In the genomic region with DNA sequence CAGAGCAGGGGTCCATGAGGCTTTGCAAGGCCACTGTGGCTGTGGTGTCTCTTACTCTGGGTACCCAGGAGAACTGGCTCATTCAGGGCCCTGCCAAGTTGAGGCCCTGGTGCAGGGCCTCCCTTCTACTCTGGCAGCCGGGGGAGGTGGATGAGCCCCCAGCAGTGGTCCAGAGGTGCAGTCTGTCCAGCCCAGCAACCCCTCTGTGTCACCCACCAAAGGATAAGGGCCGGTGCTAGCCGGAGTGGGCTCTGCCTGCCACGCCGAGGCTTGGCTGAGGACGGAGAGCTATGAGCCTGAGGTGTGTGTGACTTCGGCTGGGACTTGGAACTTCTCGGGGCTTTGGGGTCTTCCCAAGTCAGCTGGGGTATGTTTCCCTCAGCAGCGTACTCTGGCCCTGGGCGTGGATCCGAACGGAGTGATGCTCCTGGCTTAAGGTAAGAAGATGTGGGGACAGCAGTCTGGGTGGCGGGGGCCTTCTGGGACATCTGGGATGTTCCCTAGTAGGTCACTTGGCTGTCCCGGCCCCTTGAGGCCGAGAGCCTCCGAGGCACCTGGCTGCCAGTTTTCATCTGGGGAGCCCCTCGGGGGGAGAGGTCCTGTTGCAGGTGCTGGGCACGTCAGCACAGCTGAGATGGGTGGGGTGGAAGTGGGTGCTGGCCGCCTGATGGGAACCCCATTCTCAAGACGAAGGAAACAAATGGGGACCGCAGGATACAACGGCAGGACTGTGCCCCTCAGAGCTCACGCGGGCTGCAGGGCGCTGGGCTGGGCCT, we compare ENCODE assay signal across 14 cellular contexts. TPM values are rescaled to one million over a fixed set of nuclear protein-coding genes. Genes with fewer than 3 reads are reported as not detected.
DNase-seq lines count a peak whose midpoint lies in the region; ATAC-seq and TF ChIP-seq lines count a peak whose summit lies in the region.
"Had no signal": no experiment of that assay in that cellular context is flagged by ENCODE, and none has a peak within 500 bp of the region (broad histone marks: within the 10 kb centered on the region; RNA-seq: fewer than 3 reads in every experiment).

No MANE protein-coding gene starts in this region.

- no peak overlapping the region for H2AFZ ChIP-seq in Karpas-422 (ENCODE audit: low read length)

- peaks cover 97% of the 10 kb centered on the region for H3K36me3 Mint-ChIP-seq in activated T-cell treated with anti-CD3 and anti-CD28 coated beads, Interleukin-2, amount 50 U/mL, for 24 hours (ENCODE audit: low read depth)
- peaks cover 34% of the 10 kb centered on the region for H3K36me3 Mint-ChIP-seq in activated T-cell treated with anti-CD3 and anti-CD28 coated beads, Interleukin-2, amount 50 U/mL, for 4 hours (ENCODE audit: insufficient read depth)
- H3K36me3 Mint-ChIP-seq in IgD-negative memory B cell, result no peaks in the 10 kb centered on the region

- H3K27me3 ChIP-seq in esophagus squamous epithelium, result peaks cover 0 to 74% (median 0%) of the 10 kb centered on the region in 4 donors
- H3K27me3 ChIP-seq in Karpas-422 (ENCODE audit: low read length), result no peaks in the 10 kb centered on the region

- H3K27me3 Mint-ChIP-seq in activated T-cell treated with anti-CD3 and anti-CD28 coated beads, Interleukin-2, amount 50 U/mL, for 24 hours, result no peaks in the 10 kb centered on the region
- H3K27me3 Mint-ChIP-seq in activated T-cell treated with anti-CD3 and anti-CD28 coated beads, Interleukin-2, amount 50 U/mL, for 4 hours (ENCODE audit: low read depth), result no peaks in the 10 kb centered on the region
- H3K27me3 Mint-ChIP-seq in IgD-negative memory B cell, result no peaks in the 10 kb centered on the region

- H3K79me2 ChIP-seq in Karpas-422 (ENCODE audit: low read length), result no peaks in the 10 kb centered on the region

- H3K36me3 ChIP-seq in esophagus squamous epithelium (peaks cover 0 to 3% (median 0%) of the 10 kb centered on the region in 3 donors), Karpas-422 (ENCODE audit: insufficient read depth, low read length) (peaks cover 9% of the 10 kb centered on the region; the same call in 1 of the 2 replicates)

- peak overlapping the region; percentile 86 for H3K27ac Mint-ChIP-seq in activated T-cell treated with anti-CD3 and anti-CD28 coated beads, Interleukin-2, amount 50 U/mL, for 24 hours
- H3K27ac Mint-ChIP-seq in IgD-negative memory B cell, result peak overlapping the region; percentile 25 to 78 (median 46)

- no peak overlapping the region for H3K9ac ChIP-seq in Karpas-422 (ENCODE audit: low read length)

- H4K20me1 ChIP-seq in Karpas-422 (ENCODE audit: insufficient read depth, low read depth, low read length), result peaks cover 44% of the 10 kb centered on the region; the same call in 1 of the 2 replicates

- no peak overlapping the region for H3K4me3 ChIP-seq in coronary artery
- no peak overlapping the region for H3K4me3 ChIP-seq in esophagus squamous epithelium
- H3K4me3 ChIP-seq in Karpas-422 (ENCODE audit: low read length), result no peak overlapping the region

- TF ChIP-seq CTCF in coronary artery (IDR thresholded peaks at IDR 0.05), result no peak
- no peak for TF ChIP-seq CTCF in esophagus squamous epithelium (IDR thresholded peaks at IDR 0.05)

- H3K9me3 ChIP-seq in esophagus squamous epithelium (no peaks in the 10 kb centered on the region), Karpas-422 (ENCODE audit: low read length) (no peaks in the 10 kb centered on the region)

- H3K4me1 ChIP-seq in esophagus squamous epithelium (no peaks in the 10 kb centered on the region), Karpas-422 (ENCODE audit: low read length) (no peaks in the 10 kb centered on the region)

- DNase-seq in activated T-cell treated with anti-CD3 and anti-CD28 coated beads, Interleukin-2, amount 50 U/mL, for 24 hours, result peak; percentile 32
- DNase-seq in activated T-cell treated with anti-CD3 and anti-CD28 coated beads, Interleukin-2, amount 50 U/mL, for 4 hours, result no peak
- DNase-seq in coronary artery (ENCODE audit: low spot score) (peak; percentile 61), esophagus squamous epithelium (lab: John Stamatoyannopoulos, UW) (no peak), foreskin melanocyte (no peak), Karpas-422 (no peak)
- DNase-seq in stimulated activated CD8-positive, alpha-beta memory T cell treated with anti-CD3 and anti-CD28 coated beads, Interleukin-4, amount 100 ng/mL, for 48 hours, result peak; percentile 27
- DNase-seq: Calu3, NCI-H82, RPMI8226, T-helper 1 cell had no signal

- H3K4me1 Mint-ChIP-seq in activated T-cell treated with anti-CD3 and anti-CD28 coated beads, Interleukin-2, amount 50 U/mL, for 24 hours (ENCODE audit: low read depth), result peaks cover 40% of the 10 kb centered on the region
- peaks cover 32% of the 10 kb centered on the region for H3K4me1 Mint-ChIP-seq in activated T-cell treated with anti-CD3 and anti-CD28 coated beads, Interleukin-2, amount 50 U/mL, for 4 hours (ENCODE audit: low read depth)
- H3K4me1 Mint-ChIP-seq in IgD-negative memory B cell, result peaks cover 14 to 21% (median 15%) of the 10 kb centered on the region in 3 donors

- no peak overlapping the region for H3K4me2 ChIP-seq in Karpas-422 (ENCODE audit: low read depth, low read length, poor library complexity, severe bottlenecking)

- ATAC-seq in activated T-cell treated with anti-CD3 and anti-CD28 coated beads, Interleukin-2, amount 50 U/mL, for 4 hours, result no peak
- ATAC-seq: HCT116 had no signal

- H3K9me3 Mint-ChIP-seq in activated T-cell treated with anti-CD3 and anti-CD28 coated beads, Interleukin-2, amount 50 U/mL, for 24 hours, result no peaks in the 10 kb centered on the region
- no peaks in the 10 kb centered on the region for H3K9me3 Mint-ChIP-seq in activated T-cell treated with anti-CD3 and anti-CD28 coated beads, Interleukin-2, amount 50 U/mL, for 4 hours
- H3K9me3 Mint-ChIP-seq in IgD-negative memory B cell, result no peaks in the 10 kb centered on the region

- no peak overlapping the region for H3K27ac ChIP-seq in coronary artery
- no peak overlapping the region for H3K27ac ChIP-seq in esophagus squamous epithelium
- no peak overlapping the region for H3K27ac ChIP-seq in Karpas-422 (ENCODE audit: low read length)
- H3K27ac ChIP-seq: HL-60 had no signal

- no peak for TF ChIP-seq POLR2A in esophagus squamous epithelium (IDR thresholded peaks at IDR 0.05)

- H3K4me3 Mint-ChIP-seq in activated T-cell treated with anti-CD3 and anti-CD28 coated beads, Interleukin-2, amount 50 U/mL, for 24 hours, result no peak overlapping the region
- H3K4me3 Mint-ChIP-seq in activated T-cell treated with anti-CD3 and anti-CD28 coated beads, Interleukin-2, amount 50 U/mL, for 4 hours, result no peak overlapping the region
- H3K4me3 Mint-ChIP-seq in IgD-negative memory B cell, result peak overlapping the region in 1 of 4 donors; percentile 17

- no peaks in the 10 kb centered on the region for H3K9me2 ChIP-seq in Karpas-422 (replicated peaks; ENCODE audit: insufficient read depth, low read length)

- WGBS in esophagus squamous epithelium, 2 donors, result 66 to 85% methylated on average over 8 to 13 of the region's 25 CpGs

- intact Hi-C loops in esophagus squamous epithelium (cut with DNase I), result no loop called here

RNA-seq across cellular contexts. Expression of a gene that starts 25.9 kb away (rescaled TPM):
- total RNA-seq in activated T-cell treated with anti-CD3 and anti-CD28 coated beads, Interleukin-2, amount 50 U/mL, for 4 hours, result 100 to 1,000 TPM; 236 to 264 (median 258) TPM
- polyA plus RNA-seq in IgD-negative memory B cell, result 30.1 TPM
- 1 to 10 TPM; 1.9 to 5.7 (median 3.1) TPM for total RNA-seq in esophagus squamous epithelium
- total RNA-seq in Karpas-422 (2014; rRNA removed; shearing (Covaris generic); ENCODE audit: low replicate concordance), result 35.2 and 36.6 TPM in 2 replicates

Comparison
In these comparisons a context has a peak if more than half of its experiments do, and no peak if none do; other contexts are left out.
1. DNase-seq: peak in activated T-cell treated with anti-CD3 and anti-CD28 coated beads, Interleukin-2, amount 50 U/mL, for 24 hours (single experiment), coronary artery (single experiment) and stimulated activated CD8-positive, alpha-beta memory T cell treated with anti-CD3 and anti-CD28 coated beads, Interleukin-4, amount 100 ng/mL, for 48 hours (single experiment); none in activated T-cell treated with anti-CD3 and anti-CD28 coated beads, Interleukin-2, amount 50 U/mL, for 4 hours (single experiment), esophagus squamous epithelium (single experiment), foreskin melanocyte (single experiment) and Karpas-422 (single experiment).